Comparison of ENCODE assay signal across 9 cellular contexts in the genomic region with DNA sequence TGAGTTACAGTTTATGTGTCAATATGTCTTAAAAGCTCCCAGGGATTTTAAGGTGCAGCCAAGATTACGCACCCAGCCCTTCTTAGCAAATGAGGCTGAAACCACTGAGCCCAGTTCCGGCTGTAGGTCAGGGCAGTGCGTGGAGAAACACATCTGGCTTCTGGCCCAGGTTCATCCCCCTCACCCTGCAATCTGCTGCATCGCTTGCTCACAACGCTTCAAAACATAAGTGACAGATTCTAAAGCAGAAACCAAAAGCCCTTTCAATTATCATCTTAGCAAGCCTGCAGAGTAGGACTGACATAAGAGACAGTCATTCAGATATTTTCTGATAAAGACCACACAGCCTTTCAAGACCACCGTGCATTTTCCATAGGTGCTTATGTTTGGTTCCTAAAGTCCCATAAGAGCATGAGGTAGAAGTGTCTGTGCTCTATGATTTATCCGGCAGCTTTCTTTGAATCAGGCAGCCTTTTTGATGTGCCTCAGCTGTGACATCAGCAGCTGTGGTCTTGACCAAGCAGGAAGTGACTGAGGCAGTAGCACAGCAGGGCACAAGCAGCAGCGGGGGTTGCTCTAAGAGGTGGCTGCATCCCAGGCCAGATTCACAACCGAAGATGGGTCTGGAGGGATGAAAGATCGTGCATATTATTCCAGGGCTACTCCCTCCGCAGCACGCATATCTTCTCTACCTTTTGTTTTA.
DNase-seq lines count a peak whose midpoint lies in the region; ATAC-seq and TF ChIP-seq lines count a peak whose summit lies in the region.
"Had no signal": no experiment of that assay in that cellular context is flagged by ENCODE, and none has a peak within 500 bp of the region (broad histone marks: within the 10 kb centered on the region; RNA-seq: fewer than 3 reads in every experiment).

No MANE protein-coding gene starts in this region.

- peaks cover 49% of the 10 kb centered on the region for H3K36me3 Mint-ChIP-seq in activated CD4-positive, alpha-beta memory T cell treated with anti-CD3 and anti-CD28 coated beads, Interleukin-2, amount 10 ng/mL, durations not matched to agents 7 days and 5 days (ENCODE audit: low read depth)

- no peaks in the 10 kb centered on the region for H3K27me3 Mint-ChIP-seq in activated CD4-positive, alpha-beta memory T cell treated with anti-CD3 and anti-CD28 coated beads, Interleukin-2, amount 10 ng/mL, durations not matched to agents 7 days and 5 days

- peaks cover 89% of the 10 kb centered on the region for H3K4me1 Mint-ChIP-seq in activated CD4-positive, alpha-beta memory T cell treated with anti-CD3 and anti-CD28 coated beads, Interleukin-2, amount 10 ng/mL, durations not matched to agents 7 days and 5 days

- no peak for TF ChIP-seq CTCF in fibroblast of lung (conservative IDR thresholded peaks at IDR 0.05 in 1 of 2, IDR thresholded peaks at IDR 0.05 in 1 of 2; ENCODE audit: low read depth in 1 of 2, low read length in 2 of 2)

- POLR2A ChIA-PET in activated CD4-positive, alpha-beta memory T cell treated with anti-CD3 and anti-CD28 coated beads, Interleukin-2, amount 10 ng/mL, durations not matched to agents 7 days and 5 days (lab: Charles Lee) = interaction anchor here (0.6 to 7.1 kb wide), 8 partner anchors 9 to 330 kb away, joined by 3 to 149 read pairs (median 6); partner anchors contain the start of gene ZNF438

- H3K9me3 ChIP-seq in fibroblast of lung (ENCODE audit: control insufficient read depth, insufficient read depth, low read depth, low read length) = no peaks in the 10 kb centered on the region
- H3K9me3 ChIP-seq: gastrocnemius medialis had no signal

- peak overlapping the region; percentile 99 for H3K27ac Mint-ChIP-seq in activated CD4-positive, alpha-beta memory T cell treated with anti-CD3 and anti-CD28 coated beads, Interleukin-2, amount 10 ng/mL, durations not matched to agents 7 days and 5 days

- peaks cover 7% of the 10 kb centered on the region for H3K4me1 ChIP-seq in fibroblast of lung (ENCODE audit: control insufficient read depth, extremely low read depth, insufficient read depth, low read length)
- H3K4me1 ChIP-seq: gastrocnemius medialis had no signal

- peak overlapping the region; percentile 82 for H3K4me3 Mint-ChIP-seq in activated CD4-positive, alpha-beta memory T cell treated with anti-CD3 and anti-CD28 coated beads, Interleukin-2, amount 10 ng/mL, durations not matched to agents 7 days and 5 days

- H3K9me3 Mint-ChIP-seq in activated CD4-positive, alpha-beta memory T cell treated with anti-CD3 and anti-CD28 coated beads, Interleukin-2, amount 10 ng/mL, durations not matched to agents 7 days and 5 days = no peaks in the 10 kb centered on the region

- peak; percentile 66 for ATAC-seq in GM18502 (IDR thresholded peaks at IDR 0.05; ENCODE audit: poor library complexity, unreplicated experiment)
- ATAC-seq in GM21786 (IDR thresholded peaks at IDR 0.05; ENCODE audit: unreplicated experiment) = peak; percentile 70
- ATAC-seq: gastrocnemius medialis had no signal

- H2AFZ ChIP-seq in fibroblast of lung (ENCODE audit: low read length) = peak overlapping the region; percentile 40

- peak overlapping the region; percentile 34 for H3K4me2 ChIP-seq in fibroblast of lung (ENCODE audit: extremely low read depth, insufficient read depth, low read length)

- CTCF ChIA-PET in activated CD4-positive, alpha-beta memory T cell treated with anti-CD3 and anti-CD28 coated beads, Interleukin-2, amount 10 ng/mL, durations not matched to agents 7 days and 5 days (lab: Charles Lee) = interaction anchor here (0.6 to 5.6 kb wide), 7 partner anchors 13 to 288 kb away, joined by 3 to 84 read pairs (median 5); no protein-coding TSS in a partner anchor

- H3K27me3 ChIP-seq in fibroblast of lung (ENCODE audit: control insufficient read depth, insufficient read depth, low read length) = no peaks in the 10 kb centered on the region
- H3K27me3 ChIP-seq: gastrocnemius medialis had no signal

- DNase-seq in LHCN-M2 (ENCODE audit: low read depth) (peak; percentile 67), fibroblast of lung (ENCODE audit: low read depth in 2 of 2) (peak; percentile 57 to 78), midbrain (lab: John Stamatoyannopoulos, UW) (no peak), NCI-H1930 (lab: John Stamatoyannopoulos, UW) (no peak)
- DNase-seq in activated CD4-positive, alpha-beta memory T cell treated with anti-CD3 and anti-CD28 coated beads, Interleukin-2, amount 10 ng/mL, durations not matched to agents 7 days and 5 days = peak; percentile 85
- DNase-seq in stimulated activated CD4-positive, alpha-beta T cell treated with anti-CD3 and anti-CD28 coated beads, Interleukin-4, amount 100 ng/mL, for 48 hours (ENCODE audit: low read depth in 2 of 2) = peak; percentile 70 to 83

- no peaks in the 10 kb centered on the region for H3K36me3 ChIP-seq in fibroblast of lung (ENCODE audit: control insufficient read depth, insufficient read depth, low read length)
- H3K36me3 ChIP-seq: gastrocnemius medialis had no signal

- peak overlapping the region in 2 of 4 experiments; percentile 17 to 22 for H3K4me3 ChIP-seq in fibroblast of lung (replicated peaks in 1 of 4; ENCODE audit: control extremely low read depth in 1 of 4, insufficient read depth in 1 of 4, low read depth in 3 of 4, low read length in 4 of 4)
- H3K4me3 ChIP-seq: gastrocnemius medialis had no signal

- H3K27ac ChIP-seq in fibroblast of lung (ENCODE audit: insufficient read depth, low read length) = no peak overlapping the region
- H3K27ac ChIP-seq: gastrocnemius medialis had no signal

- no peaks in the 10 kb centered on the region for H4K20me1 ChIP-seq in fibroblast of lung (ENCODE audit: control insufficient read depth, extremely low read depth, insufficient read depth, low read length)

- no peaks in the 10 kb centered on the region for H3K79me2 ChIP-seq in fibroblast of lung (ENCODE audit: control insufficient read depth, insufficient read depth, low read length)

- no peak overlapping the region for H3K9ac ChIP-seq in fibroblast of lung (ENCODE audit: insufficient read depth, low read length)

Comparison
In these comparisons a context has a peak if more than half of its experiments do, and no peak if none do; other contexts are left out.
1. DNase-seq: peak in LHCN-M2 (single experiment), activated CD4-positive, alpha-beta memory T cell treated with anti-CD3 and anti-CD28 coated beads, Interleukin-2, amount 10 ng/mL, durations not matched to agents 7 days and 5 days (single experiment), fibroblast of lung (2 of 2) and stimulated activated CD4-positive, alpha-beta T cell treated with anti-CD3 and anti-CD28 coated beads, Interleukin-4, amount 100 ng/mL, for 48 hours (2 of 2); none in midbrain (single experiment) and NCI-H1930 (0 of 2).